1 cellular context compared by ENCODE assay signal in genomic region chr17:8673621-8674020, GRCh38.
TF ChIP-seq lines count a peak whose summit lies in the region.

No MANE protein-coding gene starts in this region.

TF ChIP-seq in IMR-90, 13 proteins besides CTCF, POLR2A, EP300 and RAD21 (continued from another document):
- TF ChIP-seq RCOR1 (IDR thresholded peaks at IDR 0.05; ENCODE audit: insufficient replicate concordance, low read length) (no peak), MAFK (IDR thresholded peaks at IDR 0.05; ENCODE audit: low read depth, low read length) (no peak), CHD1 (IDR thresholded peaks at IDR 0.05; ENCODE audit: low read depth, low read length) (no peak), BHLHE40 (IDR thresholded peaks at IDR 0.05; ENCODE audit: low read depth, low read length) (no peak), NFE2L2 (IDR thresholded peaks at IDR 0.05; ENCODE audit: low read depth, low read length) (no peak), ELK1 (IDR thresholded peaks at IDR 0.05; ENCODE audit: borderline replicate concordance, low read depth, low read length) (no peak), SMC3 (IDR thresholded peaks at IDR 0.05; ENCODE audit: low read depth, low read length) (no peak)
